Comparison of ENCODE assay signal across 10 cellular contexts in genomic region chr22:46936378-46936916, GRCh38.
DNase-seq lines count a peak whose midpoint lies in the region; ATAC-seq and TF ChIP-seq lines count a peak whose summit lies in the region.
"Had no signal": no experiment of that assay in that cellular context is flagged by ENCODE, and none has a peak within 500 bp of the region (broad histone marks: within the 10 kb centered on the region; RNA-seq: fewer than 3 reads in every experiment).

No MANE protein-coding gene starts in this region.

- H3K4me1 ChIP-seq in A673 (ENCODE audit: insufficient read depth, low read length, poor library complexity, severe bottlenecking) = peaks cover 24% of the 10 kb centered on the region
- peaks cover 5% of the 10 kb centered on the region for H3K4me1 ChIP-seq in colonic mucosa
- peaks cover 13 to 15% of the 10 kb centered on the region in 2 donors for H3K4me1 ChIP-seq in mucosa of rectum (ENCODE audit: control insufficient read depth in 2 of 2, insufficient read depth in 2 of 2, low read length in 2 of 2)
- H3K4me1 ChIP-seq: breast epithelium had no signal

- CTCF ChIA-PET in A673 (lab: Charles Lee) = no interaction called here

- no TSS peak for BruUV-seq in A673 (replicated peaks; lab: Mats Ljungman, UMichigan)

- TF ChIP-seq CTCF in A673 (conservative IDR thresholded peaks at IDR 0.05; ENCODE audit: low read depth, low read length) (no peak), colonic mucosa (IDR thresholded peaks at IDR 0.05) (no peak)

- POLR2A ChIA-PET in A673 (lab: Charles Lee; ENCODE audit: low non-redundant PET) = no interaction called here

- H3K27me3 ChIP-seq in A673 (replicated peaks; ENCODE audit: insufficient read depth, low read depth, low read length, poor library complexity) (no peaks in the 10 kb centered on the region), MG63 (no peaks in the 10 kb centered on the region), colonic mucosa (no peaks in the 10 kb centered on the region), mucosa of rectum (ENCODE audit: control insufficient read depth in 2 of 2, insufficient read depth in 2 of 2, low read length in 2 of 2) (no peaks in the 10 kb centered on the region)
- H3K27me3 ChIP-seq: breast epithelium had no signal

- no peak for ATAC-seq in HG03135 (IDR thresholded peaks at IDR 0.05; ENCODE audit: unreplicated experiment)
- ATAC-seq in GM18867 (IDR thresholded peaks at IDR 0.05; ENCODE audit: unreplicated experiment) = no peak

- H3K4me3 ChIP-seq in A673 (ENCODE audit: low read depth, low read length, poor library complexity, severe bottlenecking) (no peak overlapping the region), MG63 (no peak overlapping the region), colonic mucosa (no peak overlapping the region), mucosa of rectum (ENCODE audit: low read length in 2 of 2) (no peak overlapping the region)
- H3K4me3 ChIP-seq: breast epithelium had no signal

- H3K36me3 ChIP-seq in A673 (ENCODE audit: insufficient read depth, low read length, poor library complexity, severe bottlenecking) = no peaks in the 10 kb centered on the region
- H3K36me3 ChIP-seq in MG63 = no peaks in the 10 kb centered on the region
- no peaks in the 10 kb centered on the region for H3K36me3 ChIP-seq in colonic mucosa
- H3K36me3 ChIP-seq in mucosa of rectum (ENCODE audit: control insufficient read depth in 2 of 2, insufficient read depth in 2 of 2, low read length in 2 of 2) = no peaks in the 10 kb centered on the region
- H3K36me3 ChIP-seq: breast epithelium had no signal

- no peaks in the 10 kb centered on the region for H3K9me3 ChIP-seq in A673 (ENCODE audit: low read depth, low read length, poor library complexity, severe bottlenecking)
- H3K9me3 ChIP-seq in MG63 = no peaks in the 10 kb centered on the region
- H3K9me3 ChIP-seq in colonic mucosa = no peaks in the 10 kb centered on the region
- no peaks in the 10 kb centered on the region for H3K9me3 ChIP-seq in mucosa of rectum (ENCODE audit: control insufficient read depth in 2 of 2, low read length in 2 of 2)
- H3K9me3 ChIP-seq: breast epithelium had no signal

- H3K9ac ChIP-seq in colonic mucosa (ENCODE audit: low read depth in 2 of 2, low read length in 2 of 2) = no peak overlapping the region
- H3K9ac ChIP-seq in mucosa of rectum (ENCODE audit: low read depth in 1 of 2, low read length in 2 of 2) = peak overlapping the region in 1 of 2 donors; percentile 9

- intact Hi-C loops in A673 (cut with micrococcal nuclease; ENCODE audit: unreplicated experiment) = no loop called here
- intact Hi-C loops in colonic mucosa (cut with DNase I) = no loop called here

- peak; percentile 38 for DNase-seq in A673 (ENCODE audit: low spot score)
- peak; percentile 87 for DNase-seq in MG63
- peak; percentile 17 for DNase-seq in colonic mucosa
- DNase-seq in stimulated activated naive CD4-positive, alpha-beta T cell treated with Interleukin-2 at 50 U/mL for 16 hours (lab: John Stamatoyannopoulos, UW) = no peak
- DNase-seq in Ammon's horn (ENCODE audit: low spot score) = no peak
- DNase-seq: activated T-cell treated with anti-CD3 and anti-CD28 coated beads for 4 hours had no signal

- H3K27ac ChIP-seq in A673 (ENCODE audit: low read depth, low read length, poor library complexity, severe bottlenecking) = peak overlapping the region; percentile 13
- peak overlapping the region; percentile 60 for H3K27ac ChIP-seq in colonic mucosa
- peak overlapping the region; percentile 67 to 70 for H3K27ac ChIP-seq in mucosa of rectum (ENCODE audit: low read depth in 2 of 2, low read length in 2 of 2)
- H3K27ac ChIP-seq: breast epithelium had no signal

Comparison
In these comparisons a context has a peak if more than half of its experiments do, and no peak if none do; other contexts are left out.
1. DNase-seq: peak in A673 (single experiment), MG63 (single experiment) and colonic mucosa (single experiment); none in stimulated activated naive CD4-positive, alpha-beta T cell treated with Interleukin-2 at 50 U/mL for 16 hours (single experiment) and Ammon's horn (single experiment).
2. H3K27ac ChIP-seq: peak in every context shown above with its lines; median percentile 68 in mucosa of rectum; 60 in colonic mucosa; 13 in A673.